Comparison of ENCODE assay signal across 1 cellular context in genomic region chr11:10543782-10544181, GRCh38.
TF ChIP-seq lines count a peak whose summit lies in the region.

No MANE protein-coding gene starts in this region.

TF ChIP-seq in IMR-90, 13 proteins besides CTCF, POLR2A, EP300 and RAD21:
- TF ChIP-seq BHLHE40 (IDR thresholded peaks at IDR 0.05; ENCODE audit: low read depth, low read length) (no peak), FOS (IDR thresholded peaks at IDR 0.05; ENCODE audit: low read depth, low read length) (no peak), MXI1 (IDR thresholded peaks at IDR 0.05; ENCODE audit: borderline replicate concordance, low read depth, low read length) (no peak), RFX5 (IDR thresholded peaks at IDR 0.05; ENCODE audit: low read depth, low read length) (no peak), CEBPB (IDR thresholded peaks at IDR 0.05; ENCODE audit: low read depth, low read length) (no peak), SMC3 (IDR thresholded peaks at IDR 0.05; ENCODE audit: low read depth, low read length) (no peak), ELK1 (IDR thresholded peaks at IDR 0.05; ENCODE audit: borderline replicate concordance, low read depth, low read length) (no peak), MAZ (IDR thresholded peaks at IDR 0.05; ENCODE audit: borderline replicate concordance, low read depth, low read length) (no peak)
